Comparison of ENCODE assay signal across 1 cellular context in the genomic region with DNA sequence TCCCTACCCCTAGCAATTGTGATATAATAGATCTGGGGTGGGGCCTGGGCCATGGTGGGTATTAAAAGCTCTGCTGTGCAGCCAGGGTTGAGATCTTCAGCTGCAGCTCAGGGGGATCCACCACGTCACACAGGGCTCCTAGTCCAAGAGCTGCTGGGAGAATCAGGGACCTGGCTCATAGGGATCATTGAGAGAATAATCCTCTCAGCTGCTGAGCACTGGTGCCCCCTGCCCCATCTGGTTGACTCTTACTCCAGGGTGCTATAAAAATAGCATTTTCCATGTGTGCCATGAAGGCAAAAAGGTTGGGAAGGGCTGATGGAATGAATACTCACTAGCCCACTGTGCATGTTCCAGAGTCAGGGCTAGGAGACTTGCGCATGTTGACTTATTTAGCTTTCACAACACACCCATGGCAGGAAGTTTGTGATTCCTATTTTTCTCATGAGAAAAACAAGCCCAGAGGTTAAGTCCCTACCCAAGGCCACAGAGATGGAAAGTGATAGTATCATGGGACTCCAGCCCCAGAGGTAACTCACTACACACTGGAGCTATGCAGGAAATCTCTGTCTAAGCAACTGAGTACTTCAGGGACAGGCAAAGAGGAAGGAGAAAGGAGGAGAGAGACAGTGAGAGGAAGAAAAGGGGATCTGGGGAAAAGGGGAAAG.
TF ChIP-seq lines count a peak whose summit lies in the region.

No MANE protein-coding gene starts in this region.

TF ChIP-seq in HepG2, 621 proteins besides CTCF, POLR2A, EP300 and RAD21 (continued from another document and continues in another):
- no peak for TF ChIP-seq ZBTB7B (CRISPR knock-in tag; IDR thresholded peaks at IDR 0.05)
- TF ChIP-seq, protein P1, sequence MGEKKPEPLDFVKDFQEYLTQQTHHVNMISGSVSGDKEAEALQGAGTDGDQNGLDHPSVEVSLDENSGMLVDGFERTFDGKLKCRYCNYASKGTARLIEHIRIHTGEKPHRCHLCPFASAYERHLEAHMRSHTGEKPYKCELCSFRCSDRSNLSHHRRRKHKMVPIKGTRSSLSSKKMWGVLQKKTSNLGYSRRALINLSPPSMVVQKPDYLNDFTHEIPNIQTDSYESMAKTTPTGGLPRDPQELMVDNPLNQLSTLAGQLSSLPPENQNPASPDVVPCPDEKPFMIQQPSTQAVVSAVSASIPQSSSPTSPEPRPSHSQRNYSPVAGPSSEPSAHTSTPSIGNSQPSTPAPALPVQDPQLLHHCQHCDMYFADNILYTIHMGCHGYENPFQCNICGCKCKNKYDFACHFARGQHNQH (CRISPR knock-in tag; IDR thresholded peaks at IDR 0.05): 0 out of 2 replicates have a peak, but pooled peaks have one; percentile 43
- no peak for TF ChIP-seq ZNF292 (CRISPR knock-in tag; IDR thresholded peaks at IDR 0.05; ENCODE audit: borderline replicate concordance, low read depth)
- TF ChIP-seq, protein P2, sequence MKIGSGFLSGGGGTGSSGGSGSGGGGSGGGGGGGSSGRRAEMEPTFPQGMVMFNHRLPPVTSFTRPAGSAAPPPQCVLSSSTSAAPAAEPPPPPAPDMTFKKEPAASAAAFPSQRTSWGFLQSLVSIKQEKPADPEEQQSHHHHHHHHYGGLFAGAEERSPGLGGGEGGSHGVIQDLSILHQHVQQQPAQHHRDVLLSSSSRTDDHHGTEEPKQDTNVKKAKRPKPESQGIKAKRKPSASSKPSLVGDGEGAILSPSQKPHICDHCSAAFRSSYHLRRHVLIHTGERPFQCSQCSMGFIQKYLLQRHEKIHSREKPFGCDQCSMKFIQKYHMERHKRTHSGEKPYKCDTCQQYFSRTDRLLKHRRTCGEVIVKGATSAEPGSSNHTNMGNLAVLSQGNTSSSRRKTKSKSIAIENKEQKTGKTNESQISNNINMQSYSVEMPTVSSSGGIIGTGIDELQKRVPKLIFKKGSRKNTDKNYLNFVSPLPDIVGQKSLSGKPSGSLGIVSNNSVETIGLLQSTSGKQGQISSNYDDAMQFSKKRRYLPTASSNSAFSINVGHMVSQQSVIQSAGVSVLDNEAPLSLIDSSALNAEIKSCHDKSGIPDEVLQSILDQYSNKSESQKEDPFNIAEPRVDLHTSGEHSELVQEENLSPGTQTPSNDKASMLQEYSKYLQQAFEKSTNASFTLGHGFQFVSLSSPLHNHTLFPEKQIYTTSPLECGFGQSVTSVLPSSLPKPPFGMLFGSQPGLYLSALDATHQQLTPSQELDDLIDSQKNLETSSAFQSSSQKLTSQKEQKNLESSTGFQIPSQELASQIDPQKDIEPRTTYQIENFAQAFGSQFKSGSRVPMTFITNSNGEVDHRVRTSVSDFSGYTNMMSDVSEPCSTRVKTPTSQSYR (CRISPR knock-in tag; IDR thresholded peaks at IDR 0.05; ENCODE audit: borderline replicate concordance): no peak
- TF ChIP-seq PTBP1 (IDR thresholded peaks at IDR 0.05; ENCODE audit: low read depth, low read length, poor library complexity, severe bottlenecking): no peak
- no peak for TF ChIP-seq ZNF232 (CRISPR knock-in tag; IDR thresholded peaks at IDR 0.05; ENCODE audit: borderline replicate concordance)
- TF ChIP-seq CREB1 (IDR thresholded peaks at IDR 0.05): no peak
- no peak for TF ChIP-seq CREB1 (CRISPR knock-in tag; IDR thresholded peaks at IDR 0.05)
- no peak for TF ChIP-seq ARNT2 (CRISPR knock-in tag; IDR thresholded peaks at IDR 0.05; ENCODE audit: low read depth)
- TF ChIP-seq TARDBP (CRISPR knock-in tag; IDR thresholded peaks at IDR 0.05): peak; percentile 49; the same call in 1 of the 2 replicates
- TF ChIP-seq, protein P3, sequence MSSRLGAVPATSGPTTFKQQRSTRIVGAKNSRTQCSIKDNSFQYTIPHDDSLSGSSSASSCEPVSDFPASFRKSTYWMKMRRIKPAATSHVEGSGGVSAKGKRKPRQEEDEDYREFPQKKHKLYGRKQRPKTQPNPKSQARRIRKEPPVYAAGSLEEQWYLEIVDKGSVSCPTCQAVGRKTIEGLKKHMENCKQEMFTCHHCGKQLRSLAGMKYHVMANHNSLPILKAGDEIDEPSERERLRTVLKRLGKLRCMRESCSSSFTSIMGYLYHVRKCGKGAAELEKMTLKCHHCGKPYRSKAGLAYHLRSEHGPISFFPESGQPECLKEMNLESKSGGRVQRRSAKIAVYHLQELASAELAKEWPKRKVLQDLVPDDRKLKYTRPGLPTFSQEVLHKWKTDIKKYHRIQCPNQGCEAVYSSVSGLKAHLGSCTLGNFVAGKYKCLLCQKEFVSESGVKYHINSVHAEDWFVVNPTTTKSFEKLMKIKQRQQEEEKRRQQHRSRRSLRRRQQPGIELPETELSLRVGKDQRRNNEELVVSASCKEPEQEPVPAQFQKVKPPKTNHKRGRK (CRISPR knock-in tag; IDR thresholded peaks at IDR 0.05): no peak
- TF ChIP-seq, protein P4, sequence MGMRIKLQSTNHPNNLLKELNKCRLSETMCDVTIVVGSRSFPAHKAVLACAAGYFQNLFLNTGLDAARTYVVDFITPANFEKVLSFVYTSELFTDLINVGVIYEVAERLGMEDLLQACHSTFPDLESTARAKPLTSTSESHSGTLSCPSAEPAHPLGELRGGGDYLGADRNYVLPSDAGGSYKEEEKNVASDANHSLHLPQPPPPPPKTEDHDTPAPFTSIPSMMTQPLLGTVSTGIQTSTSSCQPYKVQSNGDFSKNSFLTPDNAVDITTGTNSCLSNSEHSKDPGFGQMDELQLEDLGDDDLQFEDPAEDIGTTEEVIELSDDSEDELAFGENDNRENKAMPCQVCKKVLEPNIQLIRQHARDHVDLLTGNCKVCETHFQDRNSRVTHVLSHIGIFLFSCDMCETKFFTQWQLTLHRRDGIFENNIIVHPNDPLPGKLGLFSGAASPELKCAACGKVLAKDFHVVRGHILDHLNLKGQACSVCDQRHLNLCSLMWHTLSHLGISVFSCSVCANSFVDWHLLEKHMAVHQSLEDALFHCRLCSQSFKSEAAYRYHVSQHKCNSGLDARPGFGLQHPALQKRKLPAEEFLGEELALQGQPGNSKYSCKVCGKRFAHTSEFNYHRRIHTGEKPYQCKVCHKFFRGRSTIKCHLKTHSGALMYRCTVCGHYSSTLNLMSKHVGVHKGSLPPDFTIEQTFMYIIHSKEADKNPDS (CRISPR knock-in tag; IDR thresholded peaks at IDR 0.05): no peak
- TF ChIP-seq, protein P5, sequence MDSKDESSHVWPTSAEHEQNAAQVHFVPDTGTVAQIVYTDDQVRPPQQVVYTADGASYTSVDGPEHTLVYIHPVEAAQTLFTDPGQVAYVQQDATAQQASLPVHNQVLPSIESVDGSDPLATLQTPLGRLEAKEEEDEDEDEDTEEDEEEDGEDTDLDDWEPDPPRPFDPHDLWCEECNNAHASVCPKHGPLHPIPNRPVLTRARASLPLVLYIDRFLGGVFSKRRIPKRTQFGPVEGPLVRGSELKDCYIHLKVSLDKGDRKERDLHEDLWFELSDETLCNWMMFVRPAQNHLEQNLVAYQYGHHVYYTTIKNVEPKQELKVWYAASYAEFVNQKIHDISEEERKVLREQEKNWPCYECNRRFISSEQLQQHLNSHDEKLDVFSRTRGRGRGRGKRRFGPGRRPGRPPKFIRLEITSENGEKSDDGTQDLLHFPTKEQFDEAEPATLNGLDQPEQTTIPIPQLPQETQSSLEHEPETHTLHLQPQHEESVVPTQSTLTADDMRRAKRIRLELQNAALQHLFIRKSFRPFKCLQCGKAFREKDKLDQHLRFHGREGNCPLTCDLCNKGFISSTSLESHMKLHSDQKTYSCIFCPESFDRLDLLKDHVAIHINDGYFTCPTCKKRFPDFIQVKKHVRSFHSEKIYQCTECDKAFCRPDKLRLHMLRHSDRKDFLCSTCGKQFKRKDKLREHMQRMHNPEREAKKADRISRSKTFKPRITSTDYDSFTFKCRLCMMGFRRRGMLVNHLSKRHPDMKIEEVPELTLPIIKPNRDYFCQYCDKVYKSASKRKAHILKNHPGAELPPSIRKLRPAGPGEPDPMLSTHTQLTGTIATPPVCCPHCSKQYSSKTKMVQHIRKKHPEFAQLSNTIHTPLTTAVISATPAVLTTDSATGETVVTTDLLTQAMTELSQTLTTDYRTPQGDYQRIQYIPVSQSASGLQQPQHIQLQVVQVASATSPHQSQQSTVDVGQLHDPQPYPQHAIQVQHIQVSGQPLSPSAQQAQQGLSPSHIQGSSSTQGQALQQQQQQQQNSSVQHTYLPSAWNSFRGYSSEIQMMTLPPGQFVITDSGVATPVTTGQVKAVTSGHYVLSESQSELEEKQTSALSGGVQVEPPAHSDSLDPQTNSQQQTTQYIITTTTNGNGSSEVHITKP (CRISPR knock-in tag; IDR thresholded peaks at IDR 0.05; ENCODE audit: low read depth): no peak
- peak; percentile 94 for TF ChIP-seq MED1 (CRISPR knock-in tag; IDR thresholded peaks at IDR 0.05)
- TF ChIP-seq, protein P6, sequence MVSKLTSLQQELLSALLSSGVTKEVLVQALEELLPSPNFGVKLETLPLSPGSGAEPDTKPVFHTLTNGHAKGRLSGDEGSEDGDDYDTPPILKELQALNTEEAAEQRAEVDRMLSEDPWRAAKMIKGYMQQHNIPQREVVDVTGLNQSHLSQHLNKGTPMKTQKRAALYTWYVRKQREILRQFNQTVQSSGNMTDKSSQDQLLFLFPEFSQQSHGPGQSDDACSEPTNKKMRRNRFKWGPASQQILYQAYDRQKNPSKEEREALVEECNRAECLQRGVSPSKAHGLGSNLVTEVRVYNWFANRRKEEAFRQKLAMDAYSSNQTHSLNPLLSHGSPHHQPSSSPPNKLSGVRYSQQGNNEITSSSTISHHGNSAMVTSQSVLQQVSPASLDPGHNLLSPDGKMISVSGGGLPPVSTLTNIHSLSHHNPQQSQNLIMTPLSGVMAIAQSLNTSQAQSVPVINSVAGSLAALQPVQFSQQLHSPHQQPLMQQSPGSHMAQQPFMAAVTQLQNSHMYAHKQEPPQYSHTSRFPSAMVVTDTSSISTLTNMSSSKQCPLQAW (CRISPR knock-in tag; IDR thresholded peaks at IDR 0.05): peak; percentile 72
- no peak for TF ChIP-seq ZNF660 (CRISPR knock-in tag; IDR thresholded peaks at IDR 0.05; ENCODE audit: borderline replicate concordance, low read depth)
- no peak for TF ChIP-seq DR1 (CRISPR knock-in tag; IDR thresholded peaks at IDR 0.05)
- TF ChIP-seq, protein P7, sequence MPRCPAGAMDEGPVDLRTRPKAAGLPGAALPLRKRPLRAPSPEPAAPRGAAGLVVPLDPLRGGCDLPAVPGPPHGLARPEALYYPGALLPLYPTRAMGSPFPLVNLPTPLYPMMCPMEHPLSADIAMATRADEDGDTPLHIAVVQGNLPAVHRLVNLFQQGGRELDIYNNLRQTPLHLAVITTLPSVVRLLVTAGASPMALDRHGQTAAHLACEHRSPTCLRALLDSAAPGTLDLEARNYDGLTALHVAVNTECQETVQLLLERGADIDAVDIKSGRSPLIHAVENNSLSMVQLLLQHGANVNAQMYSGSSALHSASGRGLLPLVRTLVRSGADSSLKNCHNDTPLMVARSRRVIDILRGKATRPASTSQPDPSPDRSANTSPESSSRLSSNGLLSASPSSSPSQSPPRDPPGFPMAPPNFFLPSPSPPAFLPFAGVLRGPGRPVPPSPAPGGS (CRISPR knock-in tag; IDR thresholded peaks at IDR 0.05): 0 out of 2 replicates have a peak, but pooled peaks have one; percentile 28
- no peak; the same call in 1 of the 2 replicates for TF ChIP-seq ZFP36L1 (CRISPR knock-in tag; IDR thresholded peaks at IDR 0.05)
- TF ChIP-seq ZNF879 (CRISPR knock-in tag; IDR thresholded peaks at IDR 0.05): no peak
- TF ChIP-seq POLR2AphosphoS5 (IDR thresholded peaks at IDR 0.05; ENCODE audit: low read depth, low read length): no peak
- TF ChIP-seq, protein P8, sequence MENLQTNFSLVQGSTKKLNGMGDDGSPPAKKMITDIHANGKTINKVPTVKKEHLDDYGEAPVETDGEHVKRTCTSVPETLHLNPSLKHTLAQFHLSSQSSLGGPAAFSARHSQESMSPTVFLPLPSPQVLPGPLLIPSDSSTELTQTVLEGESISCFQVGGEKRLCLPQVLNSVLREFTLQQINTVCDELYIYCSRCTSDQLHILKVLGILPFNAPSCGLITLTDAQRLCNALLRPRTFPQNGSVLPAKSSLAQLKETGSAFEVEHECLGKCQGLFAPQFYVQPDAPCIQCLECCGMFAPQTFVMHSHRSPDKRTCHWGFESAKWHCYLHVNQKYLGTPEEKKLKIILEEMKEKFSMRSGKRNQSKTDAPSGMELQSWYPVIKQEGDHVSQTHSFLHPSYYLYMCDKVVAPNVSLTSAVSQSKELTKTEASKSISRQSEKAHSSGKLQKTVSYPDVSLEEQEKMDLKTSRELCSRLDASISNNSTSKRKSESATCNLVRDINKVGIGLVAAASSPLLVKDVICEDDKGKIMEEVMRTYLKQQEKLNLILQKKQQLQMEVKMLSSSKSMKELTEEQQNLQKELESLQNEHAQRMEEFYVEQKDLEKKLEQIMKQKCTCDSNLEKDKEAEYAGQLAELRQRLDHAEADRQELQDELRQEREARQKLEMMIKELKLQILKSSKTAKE (CRISPR knock-in tag; IDR thresholded peaks at IDR 0.05; ENCODE audit: borderline replicate concordance): peak; percentile 39; the same call in 1 of the 2 replicates
- no peak for TF ChIP-seq RFX5 (IDR thresholded peaks at IDR 0.05; ENCODE audit: low read depth, low read length)
- no peak for TF ChIP-seq SUZ12 (IDR thresholded peaks at IDR 0.05; ENCODE audit: low read depth, low read length)
- TF ChIP-seq NRL (CRISPR knock-in tag; IDR thresholded peaks at IDR 0.05; ENCODE audit: borderline replicate concordance): no peak
- no peak for TF ChIP-seq EHMT2 (IDR thresholded peaks at IDR 0.05; ENCODE audit: borderline replicate concordance, low read depth, low read length)
- TF ChIP-seq, protein P9, sequence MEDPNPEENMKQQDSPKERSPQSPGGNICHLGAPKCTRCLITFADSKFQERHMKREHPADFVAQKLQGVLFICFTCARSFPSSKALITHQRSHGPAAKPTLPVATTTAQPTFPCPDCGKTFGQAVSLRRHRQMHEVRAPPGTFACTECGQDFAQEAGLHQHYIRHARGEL (CRISPR knock-in tag; IDR thresholded peaks at IDR 0.05): no peak
- no peak for TF ChIP-seq ZSCAN29 (CRISPR knock-in tag; conservative IDR thresholded peaks at IDR 0.05)
- no peak for TF ChIP-seq XBP1 (CRISPR knock-in tag; IDR thresholded peaks at IDR 0.05)
- TF ChIP-seq ZSCAN31 (CRISPR knock-in tag; IDR thresholded peaks at IDR 0.05; ENCODE audit: low read depth): no peak; the same call in 1 of the 2 replicates
- peak; percentile 53; the same call in 1 of the 2 replicates for TF ChIP-seq CEBPG (CRISPR knock-in tag; IDR thresholded peaks at IDR 0.05)
- no peak for TF ChIP-seq FOXP1 (IDR thresholded peaks at IDR 0.05)
- peak; percentile 80 for TF ChIP-seq FOXP1 (CRISPR knock-in tag; IDR thresholded peaks at IDR 0.05)
- peak; percentile 34; the same call in 1 of the 2 replicates for TF ChIP-seq ZNF335 (CRISPR knock-in tag; IDR thresholded peaks at IDR 0.05)
- TF ChIP-seq, protein P10, sequence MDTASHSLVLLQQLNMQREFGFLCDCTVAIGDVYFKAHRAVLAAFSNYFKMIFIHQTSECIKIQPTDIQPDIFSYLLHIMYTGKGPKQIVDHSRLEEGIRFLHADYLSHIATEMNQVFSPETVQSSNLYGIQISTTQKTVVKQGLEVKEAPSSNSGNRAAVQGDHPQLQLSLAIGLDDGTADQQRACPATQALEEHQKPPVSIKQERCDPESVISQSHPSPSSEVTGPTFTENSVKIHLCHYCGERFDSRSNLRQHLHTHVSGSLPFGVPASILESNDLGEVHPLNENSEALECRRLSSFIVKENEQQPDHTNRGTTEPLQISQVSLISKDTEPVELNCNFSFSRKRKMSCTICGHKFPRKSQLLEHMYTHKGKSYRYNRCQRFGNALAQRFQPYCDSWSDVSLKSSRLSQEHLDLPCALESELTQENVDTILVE (CRISPR knock-in tag; IDR thresholded peaks at IDR 0.05): no peak
- peak; percentile 62; the same call in 1 of the 2 replicates for TF ChIP-seq ZNF501 (CRISPR knock-in tag; IDR thresholded peaks at IDR 0.05)
- TF ChIP-seq, protein P11, sequence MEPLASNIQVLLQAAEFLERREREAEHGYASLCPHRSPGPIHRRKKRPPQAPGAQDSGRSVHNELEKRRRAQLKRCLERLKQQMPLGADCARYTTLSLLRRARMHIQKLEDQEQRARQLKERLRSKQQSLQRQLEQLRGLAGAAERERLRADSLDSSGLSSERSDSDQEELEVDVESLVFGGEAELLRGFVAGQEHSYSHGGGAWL (CRISPR knock-in tag; IDR thresholded peaks at IDR 0.05): no peak
- no peak for TF ChIP-seq ZNF468 (CRISPR knock-in tag; IDR thresholded peaks at IDR 0.05)
- no peak for TF ChIP-seq TGIF2 (CRISPR knock-in tag; IDR thresholded peaks at IDR 0.05)
- TF ChIP-seq NFE2L1 (CRISPR knock-in tag; IDR thresholded peaks at IDR 0.05; ENCODE audit: borderline replicate concordance): no peak
- TF ChIP-seq ZNF720 (CRISPR knock-in tag; IDR thresholded peaks at IDR 0.05): no peak
